ENCODE assay signal across 1 cellular context in the genomic region with DNA sequence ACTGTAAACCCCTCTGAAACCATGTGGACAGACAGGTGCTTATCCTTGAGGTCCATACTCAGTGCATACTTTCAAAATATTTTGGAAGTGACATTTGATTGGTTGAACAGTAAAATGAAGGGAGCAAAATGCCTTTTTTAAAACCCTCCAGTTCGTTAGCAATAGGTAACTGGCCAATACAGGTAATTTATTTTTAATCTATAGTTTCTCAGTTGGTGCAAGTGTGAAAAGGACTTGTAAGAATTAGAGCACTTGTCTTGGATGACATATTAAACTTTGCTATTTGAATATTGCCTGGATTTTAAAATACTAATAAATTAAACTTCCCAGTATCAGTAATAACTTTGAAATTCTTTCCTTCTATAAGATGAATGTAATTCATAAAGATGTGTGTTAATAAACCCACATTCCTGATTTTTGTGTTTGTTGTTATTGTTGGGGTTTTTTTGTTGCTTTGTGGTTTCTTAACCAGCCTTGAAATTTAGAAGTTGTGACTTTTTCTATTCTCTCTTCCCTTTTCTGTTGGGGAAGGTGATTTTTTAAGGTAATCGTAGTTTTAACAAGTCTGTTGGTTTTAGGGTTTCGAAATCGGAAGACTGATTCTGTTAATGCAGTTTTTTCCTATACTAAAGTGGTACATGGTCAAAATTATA.
TF ChIP-seq lines count a peak whose summit lies in the region.

No MANE protein-coding gene starts in this region.

TF ChIP-seq in GM12878, 131 proteins besides CTCF, POLR2A, EP300 and RAD21 (continued from another document and continues in another):
- TF ChIP-seq, protein P1, sequence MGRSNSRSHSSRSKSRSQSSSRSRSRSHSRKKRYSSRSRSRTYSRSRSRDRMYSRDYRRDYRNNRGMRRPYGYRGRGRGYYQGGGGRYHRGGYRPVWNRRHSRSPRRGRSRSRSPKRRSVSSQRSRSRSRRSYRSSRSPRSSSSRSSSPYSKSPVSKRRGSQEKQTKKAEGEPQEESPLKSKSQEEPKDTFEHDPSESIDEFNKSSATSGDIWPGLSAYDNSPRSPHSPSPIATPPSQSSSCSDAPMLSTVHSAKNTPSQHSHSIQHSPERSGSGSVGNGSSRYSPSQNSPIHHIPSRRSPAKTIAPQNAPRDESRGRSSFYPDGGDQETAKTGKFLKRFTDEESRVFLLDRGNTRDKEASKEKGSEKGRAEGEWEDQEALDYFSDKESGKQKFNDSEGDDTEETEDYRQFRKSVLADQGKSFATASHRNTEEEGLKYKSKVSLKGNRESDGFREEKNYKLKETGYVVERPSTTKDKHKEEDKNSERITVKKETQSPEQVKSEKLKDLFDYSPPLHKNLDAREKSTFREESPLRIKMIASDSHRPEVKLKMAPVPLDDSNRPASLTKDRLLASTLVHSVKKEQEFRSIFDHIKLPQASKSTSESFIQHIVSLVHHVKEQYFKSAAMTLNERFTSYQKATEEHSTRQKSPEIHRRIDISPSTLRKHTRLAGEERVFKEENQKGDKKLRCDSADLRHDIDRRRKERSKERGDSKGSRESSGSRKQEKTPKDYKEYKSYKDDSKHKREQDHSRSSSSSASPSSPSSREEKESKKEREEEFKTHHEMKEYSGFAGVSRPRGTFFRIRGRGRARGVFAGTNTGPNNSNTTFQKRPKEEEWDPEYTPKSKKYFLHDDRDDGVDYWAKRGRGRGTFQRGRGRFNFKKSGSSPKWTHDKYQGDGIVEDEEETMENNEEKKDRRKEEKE (IDR thresholded peaks at IDR 0.05), result no peak
- TF ChIP-seq, protein P2, sequence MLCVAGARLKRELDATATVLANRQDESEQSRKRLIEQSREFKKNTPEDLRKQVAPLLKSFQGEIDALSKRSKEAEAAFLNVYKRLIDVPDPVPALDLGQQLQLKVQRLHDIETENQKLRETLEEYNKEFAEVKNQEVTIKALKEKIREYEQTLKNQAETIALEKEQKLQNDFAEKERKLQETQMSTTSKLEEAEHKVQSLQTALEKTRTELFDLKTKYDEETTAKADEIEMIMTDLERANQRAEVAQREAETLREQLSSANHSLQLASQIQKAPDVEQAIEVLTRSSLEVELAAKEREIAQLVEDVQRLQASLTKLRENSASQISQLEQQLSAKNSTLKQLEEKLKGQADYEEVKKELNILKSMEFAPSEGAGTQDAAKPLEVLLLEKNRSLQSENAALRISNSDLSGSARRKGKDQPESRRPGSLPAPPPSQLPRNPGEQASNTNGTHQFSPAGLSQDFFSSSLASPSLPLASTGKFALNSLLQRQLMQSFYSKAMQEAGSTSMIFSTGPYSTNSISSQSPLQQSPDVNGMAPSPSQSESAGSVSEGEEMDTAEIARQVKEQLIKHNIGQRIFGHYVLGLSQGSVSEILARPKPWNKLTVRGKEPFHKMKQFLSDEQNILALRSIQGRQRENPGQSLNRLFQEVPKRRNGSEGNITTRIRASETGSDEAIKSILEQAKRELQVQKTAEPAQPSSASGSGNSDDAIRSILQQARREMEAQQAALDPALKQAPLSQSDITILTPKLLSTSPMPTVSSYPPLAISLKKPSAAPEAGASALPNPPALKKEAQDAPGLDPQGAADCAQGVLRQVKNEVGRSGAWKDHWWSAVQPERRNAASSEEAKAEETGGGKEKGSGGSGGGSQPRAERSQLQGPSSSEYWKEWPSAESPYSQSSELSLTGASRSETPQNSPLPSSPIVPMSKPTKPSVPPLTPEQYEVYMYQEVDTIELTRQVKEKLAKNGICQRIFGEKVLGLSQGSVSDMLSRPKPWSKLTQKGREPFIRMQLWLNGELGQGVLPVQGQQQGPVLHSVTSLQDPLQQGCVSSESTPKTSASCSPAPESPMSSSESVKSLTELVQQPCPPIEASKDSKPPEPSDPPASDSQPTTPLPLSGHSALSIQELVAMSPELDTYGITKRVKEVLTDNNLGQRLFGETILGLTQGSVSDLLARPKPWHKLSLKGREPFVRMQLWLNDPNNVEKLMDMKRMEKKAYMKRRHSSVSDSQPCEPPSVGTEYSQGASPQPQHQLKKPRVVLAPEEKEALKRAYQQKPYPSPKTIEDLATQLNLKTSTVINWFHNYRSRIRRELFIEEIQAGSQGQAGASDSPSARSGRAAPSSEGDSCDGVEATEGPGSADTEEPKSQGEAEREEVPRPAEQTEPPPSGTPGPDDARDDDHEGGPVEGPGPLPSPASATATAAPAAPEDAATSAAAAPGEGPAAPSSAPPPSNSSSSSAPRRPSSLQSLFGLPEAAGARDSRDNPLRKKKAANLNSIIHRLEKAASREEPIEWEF (IDR thresholded peaks at IDR 0.05; ENCODE audit: insufficient replicate concordance, low read depth, low read length), result peak; percentile 13
- TF ChIP-seq, protein P3, sequence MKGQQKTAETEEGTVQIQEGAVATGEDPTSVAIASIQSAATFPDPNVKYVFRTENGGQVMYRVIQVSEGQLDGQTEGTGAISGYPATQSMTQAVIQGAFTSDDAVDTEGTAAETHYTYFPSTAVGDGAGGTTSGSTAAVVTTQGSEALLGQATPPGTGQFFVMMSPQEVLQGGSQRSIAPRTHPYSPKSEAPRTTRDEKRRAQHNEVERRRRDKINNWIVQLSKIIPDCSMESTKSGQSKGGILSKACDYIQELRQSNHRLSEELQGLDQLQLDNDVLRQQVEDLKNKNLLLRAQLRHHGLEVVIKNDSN (IDR thresholded peaks at IDR 0.05; ENCODE audit: borderline replicate concordance, extremely low read length, insufficient read depth, low read depth, low read length), result no peak
- TF ChIP-seq, protein P4, sequence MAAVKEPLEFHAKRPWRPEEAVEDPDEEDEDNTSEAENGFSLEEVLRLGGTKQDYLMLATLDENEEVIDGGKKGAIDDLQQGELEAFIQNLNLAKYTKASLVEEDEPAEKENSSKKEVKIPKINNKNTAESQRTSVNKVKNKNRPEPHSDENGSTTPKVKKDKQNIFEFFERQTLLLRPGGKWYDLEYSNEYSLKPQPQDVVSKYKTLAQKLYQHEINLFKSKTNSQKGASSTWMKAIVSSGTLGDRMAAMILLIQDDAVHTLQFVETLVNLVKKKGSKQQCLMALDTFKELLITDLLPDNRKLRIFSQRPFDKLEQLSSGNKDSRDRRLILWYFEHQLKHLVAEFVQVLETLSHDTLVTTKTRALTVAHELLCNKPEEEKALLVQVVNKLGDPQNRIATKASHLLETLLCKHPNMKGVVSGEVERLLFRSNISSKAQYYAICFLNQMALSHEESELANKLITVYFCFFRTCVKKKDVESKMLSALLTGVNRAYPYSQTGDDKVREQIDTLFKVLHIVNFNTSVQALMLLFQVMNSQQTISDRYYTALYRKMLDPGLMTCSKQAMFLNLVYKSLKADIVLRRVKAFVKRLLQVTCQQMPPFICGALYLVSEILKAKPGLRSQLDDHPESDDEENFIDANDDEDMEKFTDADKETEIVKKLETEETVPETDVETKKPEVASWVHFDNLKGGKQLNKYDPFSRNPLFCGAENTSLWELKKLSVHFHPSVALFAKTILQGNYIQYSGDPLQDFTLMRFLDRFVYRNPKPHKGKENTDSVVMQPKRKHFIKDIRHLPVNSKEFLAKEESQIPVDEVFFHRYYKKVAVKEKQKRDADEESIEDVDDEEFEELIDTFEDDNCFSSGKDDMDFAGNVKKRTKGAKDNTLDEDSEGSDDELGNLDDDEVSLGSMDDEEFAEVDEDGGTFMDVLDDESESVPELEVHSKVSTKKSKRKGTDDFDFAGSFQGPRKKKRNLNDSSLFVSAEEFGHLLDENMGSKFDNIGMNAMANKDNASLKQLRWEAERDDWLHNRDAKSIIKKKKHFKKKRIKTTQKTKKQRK (IDR thresholded peaks at IDR 0.05; ENCODE audit: low read depth, low read length), result no peak
- TF ChIP-seq STAT3 (IDR thresholded peaks at IDR 0.05; ENCODE audit: low read depth, low read length), result peak; percentile 73; the same call in 1 of the 2 replicates
- no peak; the same call in 1 of the 2 replicates for TF ChIP-seq MXI1 (IDR thresholded peaks at IDR 0.05; ENCODE audit: low read depth, low read length)
- TF ChIP-seq JUNB (IDR thresholded peaks at IDR 0.05), result peak; percentile 35; the same call in 1 of the 2 replicates
- TF ChIP-seq MEF2A (IDR thresholded peaks at IDR 0.05; ENCODE audit: insufficient read depth, low read depth, low read length), result 0 out of 2 replicates have a peak, but pooled peaks have one; percentile 46
- TF ChIP-seq BMI1 (IDR thresholded peaks at IDR 0.05; ENCODE audit: borderline replicate concordance), result peak; percentile 84
- TF ChIP-seq MEF2B (IDR thresholded peaks at IDR 0.05; ENCODE audit: partially characterized antibody, poor library complexity, severe bottlenecking), result peak; percentile 81
- no peak for TF ChIP-seq EZH2 (IDR thresholded peaks at IDR 0.05; ENCODE audit: borderline replicate concordance, control insufficient read depth, low read depth, low read length)
- TF ChIP-seq, protein P5, sequence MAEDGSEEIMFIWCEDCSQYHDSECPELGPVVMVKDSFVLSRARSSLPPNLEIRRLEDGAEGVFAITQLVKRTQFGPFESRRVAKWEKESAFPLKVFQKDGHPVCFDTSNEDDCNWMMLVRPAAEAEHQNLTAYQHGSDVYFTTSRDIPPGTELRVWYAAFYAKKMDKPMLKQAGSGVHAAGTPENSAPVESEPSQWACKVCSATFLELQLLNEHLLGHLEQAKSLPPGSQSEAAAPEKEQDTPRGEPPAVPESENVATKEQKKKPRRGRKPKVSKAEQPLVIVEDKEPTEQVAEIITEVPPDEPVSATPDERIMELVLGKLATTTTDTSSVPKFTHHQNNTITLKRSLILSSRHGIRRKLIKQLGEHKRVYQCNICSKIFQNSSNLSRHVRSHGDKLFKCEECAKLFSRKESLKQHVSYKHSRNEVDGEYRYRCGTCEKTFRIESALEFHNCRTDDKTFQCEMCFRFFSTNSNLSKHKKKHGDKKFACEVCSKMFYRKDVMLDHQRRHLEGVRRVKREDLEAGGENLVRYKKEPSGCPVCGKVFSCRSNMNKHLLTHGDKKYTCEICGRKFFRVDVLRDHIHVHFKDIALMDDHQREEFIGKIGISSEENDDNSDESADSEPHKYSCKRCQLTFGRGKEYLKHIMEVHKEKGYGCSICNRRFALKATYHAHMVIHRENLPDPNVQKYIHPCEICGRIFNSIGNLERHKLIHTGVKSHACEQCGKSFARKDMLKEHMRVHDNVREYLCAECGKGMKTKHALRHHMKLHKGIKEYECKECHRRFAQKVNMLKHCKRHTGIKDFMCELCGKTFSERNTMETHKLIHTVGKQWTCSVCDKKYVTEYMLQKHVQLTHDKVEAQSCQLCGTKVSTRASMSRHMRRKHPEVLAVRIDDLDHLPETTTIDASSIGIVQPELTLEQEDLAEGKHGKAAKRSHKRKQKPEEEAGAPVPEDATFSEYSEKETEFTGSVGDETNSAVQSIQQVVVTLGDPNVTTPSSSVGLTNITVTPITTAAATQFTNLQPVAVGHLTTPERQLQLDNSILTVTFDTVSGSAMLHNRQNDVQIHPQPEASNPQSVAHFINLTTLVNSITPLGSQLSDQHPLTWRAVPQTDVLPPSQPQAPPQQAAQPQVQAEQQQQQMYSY (CRISPR knock-in tag; IDR thresholded peaks at IDR 0.05), result no peak
- peak; percentile 90 for TF ChIP-seq SPI1 (IDR thresholded peaks at IDR 0.05; ENCODE audit: borderline replicate concordance, insufficient read depth, low read depth, low read length)
- 0 out of 2 replicates have a peak, but pooled peaks have one; percentile 41 for TF ChIP-seq FOXM1 (IDR thresholded peaks at IDR 0.05; ENCODE audit: low read depth, low read length)
- TF ChIP-seq, protein P6, sequence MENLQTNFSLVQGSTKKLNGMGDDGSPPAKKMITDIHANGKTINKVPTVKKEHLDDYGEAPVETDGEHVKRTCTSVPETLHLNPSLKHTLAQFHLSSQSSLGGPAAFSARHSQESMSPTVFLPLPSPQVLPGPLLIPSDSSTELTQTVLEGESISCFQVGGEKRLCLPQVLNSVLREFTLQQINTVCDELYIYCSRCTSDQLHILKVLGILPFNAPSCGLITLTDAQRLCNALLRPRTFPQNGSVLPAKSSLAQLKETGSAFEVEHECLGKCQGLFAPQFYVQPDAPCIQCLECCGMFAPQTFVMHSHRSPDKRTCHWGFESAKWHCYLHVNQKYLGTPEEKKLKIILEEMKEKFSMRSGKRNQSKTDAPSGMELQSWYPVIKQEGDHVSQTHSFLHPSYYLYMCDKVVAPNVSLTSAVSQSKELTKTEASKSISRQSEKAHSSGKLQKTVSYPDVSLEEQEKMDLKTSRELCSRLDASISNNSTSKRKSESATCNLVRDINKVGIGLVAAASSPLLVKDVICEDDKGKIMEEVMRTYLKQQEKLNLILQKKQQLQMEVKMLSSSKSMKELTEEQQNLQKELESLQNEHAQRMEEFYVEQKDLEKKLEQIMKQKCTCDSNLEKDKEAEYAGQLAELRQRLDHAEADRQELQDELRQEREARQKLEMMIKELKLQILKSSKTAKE (IDR thresholded peaks at IDR 0.05; ENCODE audit: low read depth, poor library complexity, severe bottlenecking), result peak; percentile 86
- TF ChIP-seq, protein P7, sequence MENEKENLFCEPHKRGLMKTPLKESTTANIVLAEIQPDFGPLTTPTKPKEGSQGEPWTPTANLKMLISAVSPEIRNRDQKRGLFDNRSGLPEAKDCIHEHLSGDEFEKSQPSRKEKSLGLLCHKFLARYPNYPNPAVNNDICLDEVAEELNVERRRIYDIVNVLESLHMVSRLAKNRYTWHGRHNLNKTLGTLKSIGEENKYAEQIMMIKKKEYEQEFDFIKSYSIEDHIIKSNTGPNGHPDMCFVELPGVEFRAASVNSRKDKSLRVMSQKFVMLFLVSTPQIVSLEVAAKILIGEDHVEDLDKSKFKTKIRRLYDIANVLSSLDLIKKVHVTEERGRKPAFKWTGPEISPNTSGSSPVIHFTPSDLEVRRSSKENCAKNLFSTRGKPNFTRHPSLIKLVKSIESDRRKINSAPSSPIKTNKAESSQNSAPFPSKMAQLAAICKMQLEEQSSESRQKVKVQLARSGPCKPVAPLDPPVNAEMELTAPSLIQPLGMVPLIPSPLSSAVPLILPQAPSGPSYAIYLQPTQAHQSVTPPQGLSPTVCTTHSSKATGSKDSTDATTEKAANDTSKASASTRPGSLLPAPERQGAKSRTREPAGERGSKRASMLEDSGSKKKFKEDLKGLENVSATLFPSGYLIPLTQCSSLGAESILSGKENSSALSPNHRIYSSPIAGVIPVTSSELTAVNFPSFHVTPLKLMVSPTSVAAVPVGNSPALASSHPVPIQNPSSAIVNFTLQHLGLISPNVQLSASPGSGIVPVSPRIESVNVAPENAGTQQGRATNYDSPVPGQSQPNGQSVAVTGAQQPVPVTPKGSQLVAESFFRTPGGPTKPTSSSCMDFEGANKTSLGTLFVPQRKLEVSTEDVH (IDR thresholded peaks at IDR 0.05; ENCODE audit: low read depth, partially characterized antibody), result no peak
- TF ChIP-seq PAX8 (IDR thresholded peaks at IDR 0.05), result no peak
- TF ChIP-seq, protein P8, sequence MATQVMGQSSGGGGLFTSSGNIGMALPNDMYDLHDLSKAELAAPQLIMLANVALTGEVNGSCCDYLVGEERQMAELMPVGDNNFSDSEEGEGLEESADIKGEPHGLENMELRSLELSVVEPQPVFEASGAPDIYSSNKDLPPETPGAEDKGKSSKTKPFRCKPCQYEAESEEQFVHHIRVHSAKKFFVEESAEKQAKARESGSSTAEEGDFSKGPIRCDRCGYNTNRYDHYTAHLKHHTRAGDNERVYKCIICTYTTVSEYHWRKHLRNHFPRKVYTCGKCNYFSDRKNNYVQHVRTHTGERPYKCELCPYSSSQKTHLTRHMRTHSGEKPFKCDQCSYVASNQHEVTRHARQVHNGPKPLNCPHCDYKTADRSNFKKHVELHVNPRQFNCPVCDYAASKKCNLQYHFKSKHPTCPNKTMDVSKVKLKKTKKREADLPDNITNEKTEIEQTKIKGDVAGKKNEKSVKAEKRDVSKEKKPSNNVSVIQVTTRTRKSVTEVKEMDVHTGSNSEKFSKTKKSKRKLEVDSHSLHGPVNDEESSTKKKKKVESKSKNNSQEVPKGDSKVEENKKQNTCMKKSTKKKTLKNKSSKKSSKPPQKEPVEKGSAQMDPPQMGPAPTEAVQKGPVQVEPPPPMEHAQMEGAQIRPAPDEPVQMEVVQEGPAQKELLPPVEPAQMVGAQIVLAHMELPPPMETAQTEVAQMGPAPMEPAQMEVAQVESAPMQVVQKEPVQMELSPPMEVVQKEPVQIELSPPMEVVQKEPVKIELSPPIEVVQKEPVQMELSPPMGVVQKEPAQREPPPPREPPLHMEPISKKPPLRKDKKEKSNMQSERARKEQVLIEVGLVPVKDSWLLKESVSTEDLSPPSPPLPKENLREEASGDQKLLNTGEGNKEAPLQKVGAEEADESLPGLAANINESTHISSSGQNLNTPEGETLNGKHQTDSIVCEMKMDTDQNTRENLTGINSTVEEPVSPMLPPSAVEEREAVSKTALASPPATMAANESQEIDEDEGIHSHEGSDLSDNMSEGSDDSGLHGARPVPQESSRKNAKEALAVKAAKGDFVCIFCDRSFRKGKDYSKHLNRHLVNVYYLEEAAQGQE (IDR thresholded peaks at IDR 0.05; ENCODE audit: low read depth, low read length), result no peak
